ENCODE assay signal across 27 cellular contexts in the genomic region with DNA sequence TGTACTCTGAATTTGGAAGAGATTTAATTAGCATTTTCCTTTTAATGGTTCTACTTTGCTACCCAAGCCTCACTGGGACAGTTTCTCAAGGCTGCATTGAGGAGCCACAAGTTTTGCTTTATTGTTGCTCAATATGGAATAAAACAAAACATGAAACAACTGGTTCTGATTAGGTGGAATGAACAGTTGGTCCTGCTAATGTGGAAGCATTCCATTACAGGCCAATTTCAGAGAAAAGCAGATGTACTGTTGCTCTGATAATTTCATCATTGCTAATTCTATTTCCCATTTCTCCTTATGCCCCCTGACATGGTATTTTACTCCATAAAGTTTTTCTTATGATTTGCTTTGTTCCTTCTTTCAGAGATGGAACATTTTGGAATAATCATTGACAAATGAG.
DNase-seq lines count a peak whose midpoint lies in the region; ATAC-seq and TF ChIP-seq lines count a peak whose summit lies in the region.
"Had no signal": no experiment of that assay in that cellular context is flagged by ENCODE, and none has a peak within 500 bp of the region (broad histone marks: within the 10 kb centered on the region; RNA-seq: fewer than 3 reads in every experiment).

No MANE protein-coding gene starts in this region.

- H3F3A ChIP-seq in PC-9 (ENCODE audit: insufficient read depth, low read depth), result peaks cover 18% of the 10 kb centered on the region

- intact Hi-C loops in PC-9 (cut with micrococcal nuclease; ENCODE audit: unreplicated experiment), result loop anchor here (2.0 kb wide), 1 partner anchor 41 kb away; no protein-coding TSS in a partner anchor

- peak overlapping the region; percentile 62 for H3K4me2 ChIP-seq in PC-9

- no peaks in the 10 kb centered on the region for H3K9me3 ChIP-seq in PC-9 (ENCODE audit: insufficient read depth, low read depth)
- H3K9me3 ChIP-seq: neutrophil, psoas muscle had no signal

- ATAC-seq in natural killer cell treated with Interleukin-12 subunit alpha and Interleukin-12 subunit beta and Interleukin-15 and Interleukin-18, amount 100 ng/mL, for 72 hours, result no peak
- no peak for ATAC-seq in HG02763 (IDR thresholded peaks at IDR 0.05; ENCODE audit: unreplicated experiment)
- ATAC-seq: effector memory CD8-positive, alpha-beta T cell; GM12878; left ventricle myocardium superior; Panc1; psoas muscle had no signal

- no TSS peak for BruUV-seq in PC-9 (replicated peaks; lab: Mats Ljungman, UMichigan)

- no peaks in the 10 kb centered on the region for H4K20me1 ChIP-seq in PC-9 (ENCODE audit: insufficient read depth)

- no peaks in the 10 kb centered on the region for H3K9me2 ChIP-seq in PC-9 (ENCODE audit: insufficient read depth)

- H3K27me3 ChIP-seq in PC-9 (ENCODE audit: insufficient read depth, low read depth), result no peaks in the 10 kb centered on the region
- H3K27me3 ChIP-seq: neutrophil had no signal

- H3K4me1 ChIP-seq in PC-9 (replicated peaks; ENCODE audit: insufficient read depth), result peaks cover 27% of the 10 kb centered on the region
- H3K4me1 ChIP-seq: psoas muscle had no signal

- no peaks in the 10 kb centered on the region for H3K36me3 Mint-ChIP-seq in type B pancreatic cell
- H3K36me3 Mint-ChIP-seq in natural killer cell treated with Interleukin-12 subunit alpha and Interleukin-12 subunit beta and Interleukin-15 and Interleukin-18, amount 100 ng/mL, for 72 hours, result no peaks in the 10 kb centered on the region
- H3K36me3 Mint-ChIP-seq: CD14-positive monocyte had no signal

- peak overlapping the region; percentile 67 for H3K27ac ChIP-seq in PC-9
- H3K27ac ChIP-seq: neutrophil, psoas muscle, SK-N-MC had no signal

- H2AFZ ChIP-seq in PC-9, result 0 out of 2 replicates have a peak overlapping the region, but pooled peaks have one; percentile 42

- H3K9me3 Mint-ChIP-seq in type B pancreatic cell, result no peaks in the 10 kb centered on the region
- no peaks in the 10 kb centered on the region for H3K9me3 Mint-ChIP-seq in natural killer cell treated with Interleukin-12 subunit alpha and Interleukin-12 subunit beta and Interleukin-15 and Interleukin-18, amount 100 ng/mL, for 72 hours
- H3K9me3 Mint-ChIP-seq: activated CD4-positive, alpha-beta memory T cell treated with anti-CD3 and anti-CD28 coated beads, Interleukin-2, amount 10 ng/mL, durations not matched to agents 7 days and 5 days; effector memory CD8-positive, alpha-beta T cell; H9 had no signal

- H3K4me1 Mint-ChIP-seq in type B pancreatic cell (ENCODE audit: unreplicated experiment), result peaks cover 5% of the 10 kb centered on the region
- H3K4me1 Mint-ChIP-seq in natural killer cell treated with Interleukin-12 subunit alpha and Interleukin-12 subunit beta and Interleukin-15 and Interleukin-18, amount 100 ng/mL, for 72 hours (ENCODE audit: low read depth in 2 of 2), result no peaks in the 10 kb centered on the region
- H3K4me1 Mint-ChIP-seq: activated CD4-positive, alpha-beta memory T cell treated with anti-CD3 and anti-CD28 coated beads, Interleukin-2, amount 10 ng/mL, durations not matched to agents 7 days and 5 days had no signal

- H3K27ac Mint-ChIP-seq in type B pancreatic cell, result peak overlapping the region; percentile 29
- H3K27ac Mint-ChIP-seq in natural killer cell treated with Interleukin-12 subunit alpha and Interleukin-12 subunit beta and Interleukin-15 and Interleukin-18, amount 100 ng/mL, for 72 hours, result no peak overlapping the region
- H3K27ac Mint-ChIP-seq: activated CD4-positive, alpha-beta memory T cell treated with anti-CD3 and anti-CD28 coated beads, Interleukin-2, amount 10 ng/mL, durations not matched to agents 7 days and 5 days; CD14-positive monocyte; H9 had no signal

- peak; percentile 42 for DNase-seq in EH (ENCODE audit: low read depth)
- DNase-seq in PC-9, result no peak
- peak; percentile 68 for DNase-seq in fibroblast of villous mesenchyme (ENCODE audit: low read depth)
- DNase-seq in type B pancreatic cell (ENCODE audit: extremely low spot score, unreplicated experiment), result no peak
- DNase-seq in natural killer cell treated with Interleukin-12 subunit alpha and Interleukin-12 subunit beta and Interleukin-15 and Interleukin-18, amount 100 ng/mL, for 72 hours (ENCODE audit: low spot score), result no peak
- DNase-seq in cortex of kidney (lab: John Stamatoyannopoulos, UW), result no peak
- DNase-seq: activated CD4-positive, alpha-beta memory T cell treated with anti-CD3 and anti-CD28 coated beads, Interleukin-2, amount 10 ng/mL, durations not matched to agents 7 days and 5 days; activated naive CD4-positive, alpha-beta T cell; anterior cingulate cortex; DMS 273 treated with DMSO at 0.1 percent for 48 hours; effector memory CD8-positive, alpha-beta T cell; H9; left ventricle myocardium superior; NCI-H1092; NCI-H1930; NCI-H345; psoas muscle; stimulated activated CD4-positive, alpha-beta T cell treated with anti-CD3 and anti-CD28 coated beads, Interleukin-2, amount 100 ng/mL, for 24 hours; stimulated activated naive CD4-positive, alpha-beta T cell; T1000 had no signal

- TF ChIP-seq CTCF in PC-9 (conservative IDR thresholded peaks at IDR 0.05), result no peak
- TF ChIP-seq CTCF in fibroblast of villous mesenchyme (IDR thresholded peaks at IDR 0.05; ENCODE audit: insufficient read depth, low read depth, low read length), result no peak
- no peak for TF ChIP-seq CTCF in type B pancreatic cell (conservative IDR thresholded peaks at IDR 0.05)

- POLR2A ChIA-PET in PC-9 (lab: Charles Lee; ENCODE audit: unreplicated experiment), result no interaction called here

- no peaks in the 10 kb centered on the region for H3K79me2 ChIP-seq in PC-9 (ENCODE audit: low read depth)

- no peaks in the 10 kb centered on the region for H3K27me3 Mint-ChIP-seq in type B pancreatic cell
- H3K27me3 Mint-ChIP-seq in natural killer cell treated with Interleukin-12 subunit alpha and Interleukin-12 subunit beta and Interleukin-15 and Interleukin-18, amount 100 ng/mL, for 72 hours, result peaks cover 0 to 12% of the 10 kb centered on the region in 2 donors

- CTCF ChIA-PET in PC-9 (lab: Charles Lee), result no interaction called here

- H3K4me3 Mint-ChIP-seq in type B pancreatic cell, result no peak overlapping the region
- no peak overlapping the region for H3K4me3 Mint-ChIP-seq in natural killer cell treated with Interleukin-12 subunit alpha and Interleukin-12 subunit beta and Interleukin-15 and Interleukin-18, amount 100 ng/mL, for 72 hours
- H3K4me3 Mint-ChIP-seq: activated CD4-positive, alpha-beta memory T cell treated with anti-CD3 and anti-CD28 coated beads, Interleukin-2, amount 10 ng/mL, durations not matched to agents 7 days and 5 days; CD14-positive monocyte; effector memory CD8-positive, alpha-beta T cell; H9 had no signal

- H3K4me3 ChIP-seq in PC-9 (no peak overlapping the region), fibroblast of villous mesenchyme (ENCODE audit: low read depth, low read length) (no peak overlapping the region)
- H3K4me3 ChIP-seq: GM12878, psoas muscle, SK-N-MC, skin epidermis had no signal

- H3K36me3 ChIP-seq in PC-9 (ENCODE audit: low read depth), result no peaks in the 10 kb centered on the region
- H3K36me3 ChIP-seq: neutrophil had no signal

Comparison
In these comparisons a context has a peak if more than half of its experiments do, and no peak if none do; other contexts are left out.
1. DNase-seq: peak in EH (single experiment) and fibroblast of villous mesenchyme (single experiment); none in PC-9 (0 of 2), type B pancreatic cell (single experiment), natural killer cell treated with Interleukin-12 subunit alpha and Interleukin-12 subunit beta and Interleukin-15 and Interleukin-18, amount 100 ng/mL, for 72 hours (single experiment) and cortex of kidney (single experiment).